In genomic region chr1:203426349-203426748, GRCh38 we compare ENCODE assay signal across 22 cellular contexts. TPM values are rescaled to one million over a fixed set of nuclear protein-coding genes. Genes with fewer than 3 reads are reported as not detected.
DNase-seq lines count a peak whose midpoint lies in the region; ATAC-seq and TF ChIP-seq lines count a peak whose summit lies in the region.
"Had no signal": no experiment of that assay in that cellular context is flagged by ENCODE, and none has a peak within 500 bp of the region (broad histone marks: within the 10 kb centered on the region; RNA-seq: fewer than 3 reads in every experiment).

No MANE protein-coding gene starts in this region.

- no peak overlapping the region for H2AFZ ChIP-seq in mesenchymal stem cell (ENCODE audit: low read depth, low read length)
- H2AFZ ChIP-seq: GM23338 had no signal

- H3K27me3 ChIP-seq in mesenchymal stem cell (ENCODE audit: control insufficient read depth in 1 of 2, insufficient read depth in 1 of 2, low read length in 2 of 2) (peaks cover 43 to 72% of the 10 kb centered on the region in 2 experiments), psoas muscle (ENCODE audit: insufficient read depth in 3 of 3, low read length in 2 of 3) (peaks cover 0 to 11% (median 4%) of the 10 kb centered on the region in 3 donors)

- H3K4me3 ChIP-seq in mesenchymal stem cell (ENCODE audit: insufficient read depth in 1 of 2, low read depth in 1 of 2, low read length in 2 of 2) (no peak overlapping the region), psoas muscle (no peak overlapping the region)
- H3K4me3 ChIP-seq: GM23338, K562 had no signal

- peak overlapping the region; percentile 92 for H3K27ac ChIP-seq in VCaP
- H3K27ac ChIP-seq in mesenchymal stem cell (ENCODE audit: low read length, poor library complexity, severe bottlenecking), result no peak overlapping the region
- no peak overlapping the region for H3K27ac ChIP-seq in psoas muscle

- H2BK120ac ChIP-seq in mesenchymal stem cell (ENCODE audit: low read depth, low read length), result peak overlapping the region; percentile 71

- no peaks in the 10 kb centered on the region for H3K36me3 Mint-ChIP-seq in progenitor cell of endocrine pancreas (ENCODE audit: insufficient read depth)
- H3K36me3 Mint-ChIP-seq: CD14-positive monocyte had no signal

- no peak overlapping the region for H2AK5ac ChIP-seq in mesenchymal stem cell (ENCODE audit: low read length, severe bottlenecking)

- H2BK5ac ChIP-seq in mesenchymal stem cell (ENCODE audit: low read depth, low read length, poor library complexity, severe bottlenecking), result no peak overlapping the region

- H3K9me3 ChIP-seq in mesenchymal stem cell (ENCODE audit: control insufficient read depth, low read length), result no peaks in the 10 kb centered on the region
- no peaks in the 10 kb centered on the region for H3K9me3 ChIP-seq in psoas muscle
- H3K9me3 ChIP-seq: SK-N-SH had no signal

- H3K14ac ChIP-seq in mesenchymal stem cell (ENCODE audit: low read length in 2 of 2), result no peak overlapping the region

- H3K4me3 Mint-ChIP-seq in progenitor cell of endocrine pancreas (ENCODE audit: low read depth), result peak overlapping the region; percentile 4
- H3K4me3 Mint-ChIP-seq: CD14-positive monocyte, GM23338 had no signal

- H3K4ac ChIP-seq in mesenchymal stem cell (ENCODE audit: low read depth in 1 of 2, low read length in 2 of 2), result peak overlapping the region in 1 of 2 experiments; percentile 15

- no peaks in the 10 kb centered on the region for H3K9me3 Mint-ChIP-seq in progenitor cell of endocrine pancreas (ENCODE audit: low read depth)
- H3K9me3 Mint-ChIP-seq: CD14-positive monocyte, GM23338 had no signal

- no peak for TF ChIP-seq CTCF in VCaP (conservative IDR thresholded peaks at IDR 0.05)
- no peak for TF ChIP-seq CTCF in progenitor cell of endocrine pancreas (IDR thresholded peaks at IDR 0.05; ENCODE audit: unreplicated experiment)
- TF ChIP-seq CTCF in psoas muscle (IDR thresholded peaks at IDR 0.05), result no peak

- H3K79me1 ChIP-seq in mesenchymal stem cell (replicated peaks; ENCODE audit: low read length, poor library complexity, severe bottlenecking), result no peaks in the 10 kb centered on the region

- peak overlapping the region; percentile 71 for H3K27ac Mint-ChIP-seq in progenitor cell of endocrine pancreas
- H3K27ac Mint-ChIP-seq: GM23338 had no signal

- peaks cover 39% of the 10 kb centered on the region for H3K4me1 Mint-ChIP-seq in progenitor cell of endocrine pancreas (ENCODE audit: low read depth)
- H3K4me1 Mint-ChIP-seq: GM23338 had no signal

- H3K4me1 ChIP-seq in mesenchymal stem cell (ENCODE audit: control insufficient read depth, insufficient read depth, low read depth, low read length) (no peaks in the 10 kb centered on the region), psoas muscle (no peaks in the 10 kb centered on the region)

- peaks cover 6% of the 10 kb centered on the region for H3K27me3 Mint-ChIP-seq in progenitor cell of endocrine pancreas

- intact Hi-C loops in psoas muscle (cut with DNase I), result no loop called here

- H2BK12ac ChIP-seq in mesenchymal stem cell (ENCODE audit: low read length in 2 of 2), result peak overlapping the region; percentile 32 to 64

- no peak overlapping the region for H2BK15ac ChIP-seq in mesenchymal stem cell (ENCODE audit: low read depth, poor library complexity, severe bottlenecking)

- WGBS in mesenchymal stem cell, result 40% methylated on average over 4 of the region's 5 CpGs
- WGBS in psoas muscle, 3 donors, result 59 to 74% (median 72%) methylated on average over 5 of the region's 5 CpGs

- H4K8ac ChIP-seq in mesenchymal stem cell (ENCODE audit: low read length), result peak overlapping the region; percentile 45

- no peak overlapping the region for H4K91ac ChIP-seq in mesenchymal stem cell (ENCODE audit: low read length)

- H3K4me2 ChIP-seq in mesenchymal stem cell (ENCODE audit: low read length, poor library complexity, severe bottlenecking), result no peak overlapping the region
- H3K4me2 ChIP-seq: GM23338, SK-N-SH had no signal

- H3K9ac ChIP-seq in mesenchymal stem cell (ENCODE audit: low read length), result no peak overlapping the region
- H3K9ac ChIP-seq: SK-N-SH had no signal

- peak overlapping the region in 1 of 2 experiments; percentile 41 for H3K18ac ChIP-seq in mesenchymal stem cell (ENCODE audit: low read depth in 1 of 2, low read length in 2 of 2)

- ATAC-seq in GM21515 (IDR thresholded peaks at IDR 0.05; ENCODE audit: unreplicated experiment), result no peak
- no peak for ATAC-seq in psoas muscle
- ATAC-seq: GM23338, HCT116, K562 had no signal

- no peaks in the 10 kb centered on the region for H3K36me3 ChIP-seq in mesenchymal stem cell (ENCODE audit: control insufficient read depth in 1 of 2, insufficient read depth in 2 of 2, low read depth in 1 of 2, low read length in 2 of 2)
- H3K36me3 ChIP-seq in psoas muscle (ENCODE audit: insufficient read depth in 1 of 2, low read depth in 1 of 2), result no peaks in the 10 kb centered on the region

- DNase-seq in mesenchymal stem cell, result peak; percentile 38
- no peak for DNase-seq in progenitor cell of endocrine pancreas (ENCODE audit: low spot score, unreplicated experiment)
- no peak for DNase-seq in islet precursor cell
- DNase-seq in GM03348 (ENCODE audit: low spot score), result no peak
- DNase-seq in psoas muscle, result no peak
- DNase-seq: ACHN, DND-41, NCI-H1105, NCI-H1694, NCI-H2081 treated with DMSO at 0.1 percent for 48 hours, NCI-H510A treated with DMSO at 0.1 percent for 48 hours, OCI-M1, SHP77 treated with DMSO at 0.1 percent for 48 hours, SK-N-SH had no signal

- H3K23ac ChIP-seq in mesenchymal stem cell (ENCODE audit: low read length in 2 of 2), result no peak overlapping the region

RNA-seq across cellular contexts. Expression of gene PRELP, which starts 49.3 kb away (rescaled TPM):
- 2.2 TPM for polyA plus RNA-seq in mesenchymal stem cell (2013, experiment 1 of 2)
- polyA plus RNA-seq in mesenchymal stem cell (2013, experiment 2 of 2), result 2.1 TPM
- total RNA-seq in progenitor cell of endocrine pancreas (0.04 and 0.14 TPM in 2 replicates), psoas muscle (10 to 100 TPM in 1 of 4 donors, 1 to 10 TPM in 3; 3.0 to 20.6 (median 6.3) TPM)
- polyA plus RNA-seq in psoas muscle, result 1 to 10 TPM; 5.4 to 7.1 (median 6.6) TPM
- total RNA-seq: G401, RPMI7951 had no signal
- polyA plus RNA-seq: CD14-positive monocyte, K562 had no signal
